In genomic region chr16:30761928-30762902, GRCh38 we compare ENCODE assay signal across 8 cellular contexts. TPM values are rescaled to one million over a fixed set of nuclear protein-coding genes. Genes with fewer than 3 reads are reported as not detected.
DNase-seq lines count a peak whose midpoint lies in the region; TF ChIP-seq lines count a peak whose summit lies in the region.

Gene CFAP119, minus strand, starts transcription at chr16:30762062. Its CDS starts 314 bp downstream, at chr16:30761748.
Gene RNF40, plus strand, starts transcription at chr16:30762322. Its CDS starts 224 bp downstream, at chr16:30762546.

- peaks cover 27% of the 10 kb centered on the region for H3K4me1 Mint-ChIP-seq in HFFc6 (ENCODE audit: low read depth)
- peaks cover 26% of the 10 kb centered on the region for H3K4me1 Mint-ChIP-seq in activated naive CD4-positive, alpha-beta T cell treated with anti-CD3 and anti-CD28 coated beads, Interleukin-2, amount 10 ng/mL, durations not matched to agents 7 days and 5 days

- DNase-seq in GM04504 (ENCODE audit: low read depth), result peak; percentile 97
- DNase-seq in HFFc6, result peak; percentile 98
- peak; percentile 96 for DNase-seq in NAMALWA (ENCODE audit: low spot score)
- DNase-seq in SK-MEL-5 (ENCODE audit: low read depth, low spot score), result peak; percentile 97
- peak; percentile 95 for DNase-seq in activated naive CD4-positive, alpha-beta T cell treated with anti-CD3 and anti-CD28 coated beads, Interleukin-2, amount 10 ng/mL, durations not matched to agents 7 days and 5 days
- DNase-seq in germinal center (ENCODE audit: low spot score), result peak; percentile 97
- peak; percentile 78 to 98 (median 95) for DNase-seq in substantia nigra (lab: John Stamatoyannopoulos, UW)

- peak within 1 kb of the TSS; percentile 90 to 95 for H3K4me3 ChIP-seq in neutrophil (ENCODE audit: low read depth in 1 of 2, low read length in 1 of 2)

- H3K36me3 Mint-ChIP-seq in HFFc6 (ENCODE audit: low read depth), result peaks cover 29% of the 10 kb centered on the region
- H3K36me3 Mint-ChIP-seq in activated naive CD4-positive, alpha-beta T cell treated with anti-CD3 and anti-CD28 coated beads, Interleukin-2, amount 10 ng/mL, durations not matched to agents 7 days and 5 days, result peaks cover 29% of the 10 kb centered on the region

- H3K27me3 ChIP-seq in neutrophil, result no peaks in the 10 kb centered on the region

- H3K4me1 ChIP-seq in neutrophil (ENCODE audit: control insufficient read depth in 1 of 2, insufficient read depth in 1 of 2, low read depth in 1 of 2, low read length in 1 of 2), result peaks cover 58 to 59% of the 10 kb centered on the region in 2 experiments

- CTCF ChIA-PET in activated naive CD4-positive, alpha-beta T cell treated with anti-CD3 and anti-CD28 coated beads, Interleukin-2, amount 10 ng/mL, durations not matched to agents 7 days and 5 days (lab: Charles Lee), result no interaction called here

- no peaks in the 10 kb centered on the region for H3K9me3 Mint-ChIP-seq in HFFc6
- H3K9me3 Mint-ChIP-seq in activated naive CD4-positive, alpha-beta T cell treated with anti-CD3 and anti-CD28 coated beads, Interleukin-2, amount 10 ng/mL, durations not matched to agents 7 days and 5 days, result no peaks in the 10 kb centered on the region

- H3K27ac ChIP-seq in neutrophil (peak within 1 kb of the TSS; percentile 99), substantia nigra (ENCODE audit: low read depth, low read length, poor library complexity, severe bottlenecking) (peak within 1 kb of the TSS; percentile 76)

- peak within 1 kb of the TSS; percentile 95 for H3K4me3 Mint-ChIP-seq in HFFc6
- H3K4me3 Mint-ChIP-seq in activated naive CD4-positive, alpha-beta T cell treated with anti-CD3 and anti-CD28 coated beads, Interleukin-2, amount 10 ng/mL, durations not matched to agents 7 days and 5 days, result peak within 1 kb of the TSS; percentile 96

- TF ChIP-seq CTCF in HFFc6 (IDR thresholded peaks at IDR 0.05) (no peak), neutrophil (IDR thresholded peaks at IDR 0.05) (peak; percentile 21)

- peak within 1 kb of the TSS; percentile 90 for H3K27ac Mint-ChIP-seq in HFFc6
- peak within 1 kb of the TSS; percentile 91 for H3K27ac Mint-ChIP-seq in activated naive CD4-positive, alpha-beta T cell treated with anti-CD3 and anti-CD28 coated beads, Interleukin-2, amount 10 ng/mL, durations not matched to agents 7 days and 5 days

- H3K27me3 Mint-ChIP-seq in HFFc6 (ENCODE audit: insufficient read depth), result peaks cover 10% of the 10 kb centered on the region
- H3K27me3 Mint-ChIP-seq in activated naive CD4-positive, alpha-beta T cell treated with anti-CD3 and anti-CD28 coated beads, Interleukin-2, amount 10 ng/mL, durations not matched to agents 7 days and 5 days, result no peaks in the 10 kb centered on the region

- in situ Hi-C loops in SK-MEL-5 (cut with HindIII; ENCODE audit: low pct_unique_long_range_greater_than_20kb, low sequenced_read_pairs), result no loop called here

- peaks cover 48% of the 10 kb centered on the region for H3K36me3 ChIP-seq in neutrophil

- H3K9me3 ChIP-seq in neutrophil, result no peaks in the 10 kb centered on the region

RNA-seq across cellular contexts. Expression of gene CFAP119, which starts in this region (rescaled TPM):
- 1 to 10 TPM; 4.3 to 7.6 (median 5.1) TPM for total RNA-seq in HFFc6 (2021; fragmentation: NEBNext Ultra II Directional; extraction: Animal tissue kit (Norgen Biotek cat#: 25700))
- total RNA-seq in SK-MEL-5 (2014; rRNA removed; shearing (Covaris generic)), result 0.05 and 1.8 TPM in 2 replicates
- polyA plus RNA-seq in SK-MEL-5 (2015; cell fraction: cytosol; rRNA removed), result 0.75 and 1.4 TPM in 2 replicates
- 34.7 and 44.4 TPM in 2 replicates for polyA plus RNA-seq in SK-MEL-5 (2015; cell fraction: nucleus; rRNA removed)

RNA-seq across cellular contexts. Expression of gene RNF40, which starts in this region (rescaled TPM):
- 100 to 1,000 TPM in 5 of 6 experiments, 10 to 100 TPM in 1; 98.2 to 120 (median 104) TPM for total RNA-seq in HFFc6 (2021; fragmentation: NEBNext Ultra II Directional; extraction: Animal tissue kit (Norgen Biotek cat#: 25700))
- total RNA-seq in SK-MEL-5 (2014; rRNA removed; shearing (Covaris generic)), result 108 and 120 TPM in 2 replicates
- polyA plus RNA-seq in SK-MEL-5 (2015; cell fraction: cytosol; rRNA removed), result 81.8 and 91.2 TPM in 2 replicates
- 63.6 and 84.8 TPM in 2 replicates for polyA plus RNA-seq in SK-MEL-5 (2015; cell fraction: nucleus; rRNA removed)

Comparison
In these comparisons a context has a peak if more than half of its experiments do, and no peak if none do; other contexts are left out.
1. Peak in every context shown above with its lines: DNase-seq, H3K4me3 ChIP-seq and H3K27ac ChIP-seq.